In the genomic region with DNA sequence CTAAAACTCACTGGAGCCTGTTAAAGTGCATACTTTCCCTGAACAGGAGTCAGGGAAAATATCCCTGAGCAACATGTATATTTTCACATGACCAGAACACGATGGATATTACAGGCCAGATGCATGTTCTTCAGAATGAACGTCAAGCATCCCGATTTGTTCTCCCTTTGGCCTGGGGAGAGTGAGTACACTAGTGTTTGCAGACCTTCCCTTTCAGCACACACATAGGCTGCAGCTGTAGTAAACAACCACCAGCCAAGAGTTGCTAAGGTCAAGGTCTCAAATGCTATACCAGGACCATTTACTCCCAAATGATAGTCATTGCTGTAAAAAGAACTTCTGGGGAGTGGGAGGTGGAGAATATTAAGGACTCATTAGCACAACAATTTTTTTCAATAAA, we compare ENCODE assay signal across 1 cellular context.
TF ChIP-seq lines count a peak whose summit lies in the region.

No MANE protein-coding gene starts in this region.

TF ChIP-seq in HepG2, 621 proteins besides CTCF, POLR2A, EP300 and RAD21 (continued from another document):
- TF ChIP-seq, protein P1, sequence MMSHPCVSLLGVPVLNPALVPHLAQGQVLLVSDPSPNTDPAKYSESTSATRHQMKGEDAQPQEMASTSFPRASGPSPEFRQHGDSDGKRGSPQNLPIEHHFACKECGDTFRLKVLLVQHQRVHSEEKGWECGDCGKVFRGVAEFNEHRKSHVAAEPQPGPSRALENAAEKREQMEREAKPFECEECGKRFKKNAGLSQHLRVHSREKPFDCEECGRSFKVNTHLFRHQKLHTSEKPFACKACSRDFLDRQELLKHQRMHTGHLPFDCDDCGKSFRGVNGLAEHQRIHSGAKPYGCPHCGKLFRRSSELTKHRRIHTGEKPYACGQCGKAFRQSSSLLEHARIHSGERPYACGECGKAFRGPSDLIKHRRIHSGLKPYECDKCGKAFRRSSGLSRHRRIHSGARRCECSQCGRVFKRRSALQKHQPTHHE (CRISPR knock-in tag; IDR thresholded peaks at IDR 0.05; ENCODE audit: borderline replicate concordance): no peak
- no peak for TF ChIP-seq ZNF562 (CRISPR knock-in tag; IDR thresholded peaks at IDR 0.05; ENCODE audit: borderline replicate concordance)
- peak; percentile 90 for TF ChIP-seq ZNF317 (CRISPR knock-in tag; IDR thresholded peaks at IDR 0.05)
- TF ChIP-seq SMARCE1 (IDR thresholded peaks at IDR 0.05; ENCODE audit: borderline replicate concordance): no peak
- TF ChIP-seq ZNF274 (CRISPR knock-in tag; IDR thresholded peaks at IDR 0.05): no peak
- peak; percentile 70; the same call in 1 of the 2 replicates for TF ChIP-seq ZNF292 (CRISPR knock-in tag; IDR thresholded peaks at IDR 0.05; ENCODE audit: borderline replicate concordance, low read depth)
- peak; percentile 72; the same call in 1 of the 2 replicates for TF ChIP-seq NR2F2 (IDR thresholded peaks at IDR 0.05; ENCODE audit: borderline replicate concordance, low read depth)
- no peak for TF ChIP-seq ZFP36 (IDR thresholded peaks at IDR 0.05; ENCODE audit: borderline replicate concordance, low read depth, low read length, partially characterized antibody)
- no peak for TF ChIP-seq U2AF1 (optimal IDR thresholded peaks at IDR 0.05; ENCODE audit: low read depth, low read length)
- TF ChIP-seq JUNB (CRISPR knock-in tag; IDR thresholded peaks at IDR 0.05; ENCODE audit: borderline replicate concordance): no peak
- no peak for TF ChIP-seq ISX (CRISPR knock-in tag; conservative IDR thresholded peaks at IDR 0.05)
- no peak for TF ChIP-seq TBP (CRISPR knock-in tag; IDR thresholded peaks at IDR 0.05)
- TF ChIP-seq DR1 (CRISPR knock-in tag; IDR thresholded peaks at IDR 0.05): no peak
- no peak for TF ChIP-seq ZNF33A (CRISPR knock-in tag; IDR thresholded peaks at IDR 0.05; ENCODE audit: borderline replicate concordance)
- TF ChIP-seq KLF16 (CRISPR knock-in tag; IDR thresholded peaks at IDR 0.05): no peak
- TF ChIP-seq, protein P2, sequence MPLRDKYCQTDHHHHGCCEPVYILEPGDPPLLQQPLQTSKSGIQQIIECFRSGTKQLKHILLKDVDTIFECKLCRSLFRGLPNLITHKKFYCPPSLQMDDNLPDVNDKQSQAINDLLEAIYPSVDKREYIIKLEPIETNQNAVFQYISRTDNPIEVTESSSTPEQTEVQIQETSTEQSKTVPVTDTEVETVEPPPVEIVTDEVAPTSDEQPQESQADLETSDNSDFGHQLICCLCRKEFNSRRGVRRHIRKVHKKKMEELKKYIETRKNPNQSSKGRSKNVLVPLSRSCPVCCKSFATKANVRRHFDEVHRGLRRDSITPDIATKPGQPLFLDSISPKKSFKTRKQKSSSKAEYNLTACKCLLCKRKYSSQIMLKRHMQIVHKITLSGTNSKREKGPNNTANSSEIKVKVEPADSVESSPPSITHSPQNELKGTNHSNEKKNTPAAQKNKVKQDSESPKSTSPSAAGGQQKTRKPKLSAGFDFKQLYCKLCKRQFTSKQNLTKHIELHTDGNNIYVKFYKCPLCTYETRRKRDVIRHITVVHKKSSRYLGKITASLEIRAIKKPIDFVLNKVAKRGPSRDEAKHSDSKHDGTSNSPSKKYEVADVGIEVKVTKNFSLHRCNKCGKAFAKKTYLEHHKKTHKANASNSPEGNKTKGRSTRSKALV (CRISPR knock-in tag; IDR thresholded peaks at IDR 0.05): no peak
- TF ChIP-seq MIER2 (CRISPR knock-in tag; IDR thresholded peaks at IDR 0.05): no peak
- TF ChIP-seq, protein P3, sequence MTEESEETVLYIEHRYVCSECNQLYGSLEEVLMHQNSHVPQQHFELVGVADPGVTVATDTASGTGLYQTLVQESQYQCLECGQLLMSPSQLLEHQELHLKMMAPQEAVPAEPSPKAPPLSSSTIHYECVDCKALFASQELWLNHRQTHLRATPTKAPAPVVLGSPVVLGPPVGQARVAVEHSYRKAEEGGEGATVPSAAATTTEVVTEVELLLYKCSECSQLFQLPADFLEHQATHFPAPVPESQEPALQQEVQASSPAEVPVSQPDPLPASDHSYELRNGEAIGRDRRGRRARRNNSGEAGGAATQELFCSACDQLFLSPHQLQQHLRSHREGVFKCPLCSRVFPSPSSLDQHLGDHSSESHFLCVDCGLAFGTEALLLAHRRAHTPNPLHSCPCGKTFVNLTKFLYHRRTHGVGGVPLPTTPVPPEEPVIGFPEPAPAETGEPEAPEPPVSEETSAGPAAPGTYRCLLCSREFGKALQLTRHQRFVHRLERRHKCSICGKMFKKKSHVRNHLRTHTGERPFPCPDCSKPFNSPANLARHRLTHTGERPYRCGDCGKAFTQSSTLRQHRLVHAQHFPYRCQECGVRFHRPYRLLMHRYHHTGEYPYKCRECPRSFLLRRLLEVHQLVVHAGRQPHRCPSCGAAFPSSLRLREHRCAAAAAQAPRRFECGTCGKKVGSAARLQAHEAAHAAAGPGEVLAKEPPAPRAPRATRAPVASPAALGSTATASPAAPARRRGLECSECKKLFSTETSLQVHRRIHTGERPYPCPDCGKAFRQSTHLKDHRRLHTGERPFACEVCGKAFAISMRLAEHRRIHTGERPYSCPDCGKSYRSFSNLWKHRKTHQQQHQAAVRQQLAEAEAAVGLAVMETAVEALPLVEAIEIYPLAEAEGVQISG (CRISPR knock-in tag; IDR thresholded peaks at IDR 0.05): no peak
- TF ChIP-seq, protein P4, sequence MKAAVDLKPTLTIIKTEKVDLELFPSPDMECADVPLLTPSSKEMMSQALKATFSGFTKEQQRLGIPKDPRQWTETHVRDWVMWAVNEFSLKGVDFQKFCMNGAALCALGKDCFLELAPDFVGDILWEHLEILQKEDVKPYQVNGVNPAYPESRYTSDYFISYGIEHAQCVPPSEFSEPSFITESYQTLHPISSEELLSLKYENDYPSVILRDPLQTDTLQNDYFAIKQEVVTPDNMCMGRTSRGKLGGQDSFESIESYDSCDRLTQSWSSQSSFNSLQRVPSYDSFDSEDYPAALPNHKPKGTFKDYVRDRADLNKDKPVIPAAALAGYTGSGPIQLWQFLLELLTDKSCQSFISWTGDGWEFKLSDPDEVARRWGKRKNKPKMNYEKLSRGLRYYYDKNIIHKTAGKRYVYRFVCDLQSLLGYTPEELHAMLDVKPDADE (CRISPR knock-in tag; IDR thresholded peaks at IDR 0.05): no peak
- TF ChIP-seq TEAD3 (CRISPR knock-in tag; optimal IDR thresholded peaks at IDR 0.05; ENCODE audit: borderline replicate concordance): peak; percentile 48
- no peak for TF ChIP-seq ZNF557 (CRISPR knock-in tag; IDR thresholded peaks at IDR 0.05)
- TF ChIP-seq CAMTA2 (CRISPR knock-in tag; IDR thresholded peaks at IDR 0.05; ENCODE audit: borderline replicate concordance): no peak
- TF ChIP-seq POLR2AphosphoS5 (IDR thresholded peaks at IDR 0.05; ENCODE audit: low read depth, low read length): no peak
- TF ChIP-seq ZFP1 (CRISPR knock-in tag; IDR thresholded peaks at IDR 0.05): no peak
- no peak for TF ChIP-seq CBX2 (IDR thresholded peaks at IDR 0.05; ENCODE audit: low read depth, low read length)
- no peak for TF ChIP-seq CBX2 (CRISPR knock-in tag; IDR thresholded peaks at IDR 0.05; ENCODE audit: low read depth)
- TF ChIP-seq HNF4A (CRISPR knock-in tag; IDR thresholded peaks at IDR 0.05): peak; percentile 69
- no peak for TF ChIP-seq ZNF432 (CRISPR knock-in tag; IDR thresholded peaks at IDR 0.05; ENCODE audit: borderline replicate concordance)
- no peak for TF ChIP-seq KLF9 (CRISPR knock-in tag; IDR thresholded peaks at IDR 0.05; ENCODE audit: low read depth)
- TF ChIP-seq ZNF564 (CRISPR knock-in tag; IDR thresholded peaks at IDR 0.05): no peak
- TF ChIP-seq, protein P5, sequence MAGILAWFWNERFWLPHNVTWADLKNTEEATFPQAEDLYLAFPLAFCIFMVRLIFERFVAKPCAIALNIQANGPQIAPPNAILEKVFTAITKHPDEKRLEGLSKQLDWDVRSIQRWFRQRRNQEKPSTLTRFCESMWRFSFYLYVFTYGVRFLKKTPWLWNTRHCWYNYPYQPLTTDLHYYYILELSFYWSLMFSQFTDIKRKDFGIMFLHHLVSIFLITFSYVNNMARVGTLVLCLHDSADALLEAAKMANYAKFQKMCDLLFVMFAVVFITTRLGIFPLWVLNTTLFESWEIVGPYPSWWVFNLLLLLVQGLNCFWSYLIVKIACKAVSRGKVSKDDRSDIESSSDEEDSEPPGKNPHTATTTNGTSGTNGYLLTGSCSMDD (CRISPR knock-in tag; IDR thresholded peaks at IDR 0.05): no peak
- peak; percentile 31; the same call in 1 of the 2 replicates for TF ChIP-seq FOXJ3 (CRISPR knock-in tag; IDR thresholded peaks at IDR 0.05; ENCODE audit: borderline replicate concordance)
- no peak for TF ChIP-seq ARHGAP35 (CRISPR knock-in tag; IDR thresholded peaks at IDR 0.05; ENCODE audit: borderline replicate concordance)
- TF ChIP-seq GATAD1 (CRISPR knock-in tag; IDR thresholded peaks at IDR 0.05): no peak
- no peak for TF ChIP-seq CHD4 (IDR thresholded peaks at IDR 0.05; ENCODE audit: borderline replicate concordance, low read length)
- TF ChIP-seq, protein P6, sequence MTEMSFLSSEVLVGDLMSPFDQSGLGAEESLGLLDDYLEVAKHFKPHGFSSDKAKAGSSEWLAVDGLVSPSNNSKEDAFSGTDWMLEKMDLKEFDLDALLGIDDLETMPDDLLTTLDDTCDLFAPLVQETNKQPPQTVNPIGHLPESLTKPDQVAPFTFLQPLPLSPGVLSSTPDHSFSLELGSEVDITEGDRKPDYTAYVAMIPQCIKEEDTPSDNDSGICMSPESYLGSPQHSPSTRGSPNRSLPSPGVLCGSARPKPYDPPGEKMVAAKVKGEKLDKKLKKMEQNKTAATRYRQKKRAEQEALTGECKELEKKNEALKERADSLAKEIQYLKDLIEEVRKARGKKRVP (CRISPR knock-in tag; IDR thresholded peaks at IDR 0.05): no peak
- TF ChIP-seq ZNF879 (CRISPR knock-in tag; IDR thresholded peaks at IDR 0.05): no peak
- TF ChIP-seq, protein P7, sequence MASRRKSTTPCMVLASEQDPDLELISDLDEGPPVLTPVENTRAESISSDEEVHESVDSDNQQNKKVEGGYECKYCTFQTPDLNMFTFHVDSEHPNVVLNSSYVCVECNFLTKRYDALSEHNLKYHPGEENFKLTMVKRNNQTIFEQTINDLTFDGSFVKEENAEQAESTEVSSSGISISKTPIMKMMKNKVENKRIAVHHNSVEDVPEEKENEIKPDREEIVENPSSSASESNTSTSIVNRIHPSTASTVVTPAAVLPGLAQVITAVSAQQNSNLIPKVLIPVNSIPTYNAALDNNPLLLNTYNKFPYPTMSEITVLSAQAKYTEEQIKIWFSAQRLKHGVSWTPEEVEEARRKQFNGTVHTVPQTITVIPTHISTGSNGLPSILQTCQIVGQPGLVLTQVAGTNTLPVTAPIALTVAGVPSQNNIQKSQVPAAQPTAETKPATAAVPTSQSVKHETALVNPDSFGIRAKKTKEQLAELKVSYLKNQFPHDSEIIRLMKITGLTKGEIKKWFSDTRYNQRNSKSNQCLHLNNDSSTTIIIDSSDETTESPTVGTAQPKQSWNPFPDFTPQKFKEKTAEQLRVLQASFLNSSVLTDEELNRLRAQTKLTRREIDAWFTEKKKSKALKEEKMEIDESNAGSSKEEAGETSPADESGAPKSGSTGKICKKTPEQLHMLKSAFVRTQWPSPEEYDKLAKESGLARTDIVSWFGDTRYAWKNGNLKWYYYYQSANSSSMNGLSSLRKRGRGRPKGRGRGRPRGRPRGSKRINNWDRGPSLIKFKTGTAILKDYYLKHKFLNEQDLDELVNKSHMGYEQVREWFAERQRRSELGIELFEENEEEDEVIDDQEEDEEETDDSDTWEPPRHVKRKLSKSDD (CRISPR knock-in tag; IDR thresholded peaks at IDR 0.05; ENCODE audit: low read depth): no peak
- no peak for TF ChIP-seq SCMH1 (CRISPR knock-in tag; IDR thresholded peaks at IDR 0.05; ENCODE audit: borderline replicate concordance)
- no peak for TF ChIP-seq ZNF547 (CRISPR knock-in tag; IDR thresholded peaks at IDR 0.05)
- TF ChIP-seq PLRG1 (conservative IDR thresholded peaks at IDR 0.05): no peak
